20 cellular contexts compared by ENCODE assay signal in the genomic region with DNA sequence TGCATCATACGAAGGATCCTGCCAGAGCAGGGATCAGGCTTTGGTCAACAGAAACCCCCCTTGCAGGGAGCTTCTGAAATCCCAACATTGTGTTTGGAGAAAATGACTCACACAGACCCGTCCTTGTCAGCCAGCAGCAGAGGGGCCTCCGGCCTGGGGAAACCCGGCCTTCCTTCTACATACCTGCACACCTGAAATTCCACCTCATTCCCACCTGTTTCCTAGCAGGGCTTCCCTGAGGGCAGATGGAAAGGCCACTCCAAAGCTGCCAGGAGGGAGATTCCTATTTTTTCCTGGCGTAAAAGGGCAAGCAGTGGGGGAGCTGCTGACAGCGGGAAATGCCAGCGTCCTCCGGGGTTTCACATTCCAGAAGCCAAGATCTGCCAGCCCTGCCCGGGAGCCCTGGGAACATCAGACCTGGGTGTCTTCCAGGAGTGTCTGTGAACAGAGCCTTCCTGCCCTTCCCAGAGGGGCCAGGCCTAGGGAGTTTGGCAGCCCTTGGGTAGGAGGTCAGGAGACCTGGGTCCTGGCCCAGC. TPM values are rescaled to one million over a fixed set of nuclear protein-coding genes. Genes with fewer than 3 reads are reported as not detected.
DNase-seq lines count a peak whose midpoint lies in the region.
"Had no signal": no experiment of that assay in that cellular context is flagged by ENCODE, and none has a peak within 500 bp of the region (broad histone marks: within the 10 kb centered on the region; RNA-seq: fewer than 3 reads in every experiment).

No MANE protein-coding gene starts in this region.

- DNase-seq in A172 (ENCODE audit: low spot score) (peak; percentile 78), ELF-1 (ENCODE audit: low read depth, low spot score) (peak; percentile 59), SW480 (ENCODE audit: low spot score) (peak; percentile 37), islet precursor cell (peak; percentile 68), dedifferentiated amniotic fluid mesenchymal stem cell (ENCODE audit: extremely low spot score) (no peak), nucleus accumbens (lab: John Stamatoyannopoulos, UW) (no peak), AG08395 (ENCODE audit: low spot score) (no peak)
- DNase-seq: COR-L47, DMS 273 treated with DMSO at 0.1 percent for 48 hours, GF-D8, GOT3, Kasumi-1, NCI-H1105, NCI-H2081 treated with DMSO at 0.1 percent for 48 hours, NCI-H446 treated with DMSO at 0.1 percent for 48 hours, NCI-H69, Peyer's patch, SIG-M5 had no signal

RNA-seq across cellular contexts. Expression of a gene that starts 3.0 kb away (rescaled TPM):
- total RNA-seq in A172 (2014; rRNA removed; shearing (Covaris generic)) = 0.67 TPM in 1 of 2 replicates, not detected in the other
- total RNA-seq: B cell, Daoy, Peyer's patch had no signal

Comparison
In these comparisons a context has a peak if more than half of its experiments do, and no peak if none do; other contexts are left out.
1. DNase-seq: peak in A172 (single experiment), ELF-1 (single experiment), SW480 (single experiment) and islet precursor cell (single experiment); none in dedifferentiated amniotic fluid mesenchymal stem cell (single experiment), nucleus accumbens (0 of 56) and AG08395 (single experiment).